In the genomic region with DNA sequence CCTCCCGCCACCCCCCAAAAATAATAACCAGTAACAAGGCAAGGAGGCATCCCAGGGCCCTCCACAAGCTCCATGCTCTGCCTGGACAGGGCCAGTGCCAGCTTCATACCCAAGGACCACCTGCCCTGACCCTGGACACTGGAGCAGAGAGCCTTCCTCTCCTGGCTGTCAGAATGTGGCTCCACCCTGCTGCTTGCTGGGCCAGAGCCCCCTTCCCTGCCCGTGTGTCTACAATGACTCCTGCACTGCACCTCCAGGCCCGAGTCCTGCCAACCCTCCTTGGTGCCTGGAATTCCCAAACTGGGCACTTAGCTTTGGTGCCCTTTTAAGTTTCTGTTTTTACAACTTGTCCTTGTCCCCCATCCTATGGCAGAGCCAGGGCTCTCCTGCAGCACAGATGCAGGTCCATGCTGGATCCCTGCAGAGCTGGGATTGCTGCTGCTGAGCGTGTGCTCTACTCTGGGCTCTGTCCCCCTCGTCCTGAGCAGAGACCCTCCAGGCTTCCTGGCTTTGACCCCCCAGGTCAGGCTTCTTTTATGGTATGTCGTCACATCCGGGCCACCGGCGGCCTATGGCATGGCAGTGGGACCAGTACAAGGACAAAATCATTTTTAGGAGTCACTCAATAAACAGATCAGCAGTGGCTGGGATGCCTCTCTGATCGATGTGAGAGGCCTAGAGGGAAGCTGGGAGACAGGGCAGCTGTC, we compare ENCODE assay signal across 3 cellular contexts.
A peak's percentile ranks its signal among the peaks of the same experiment; 100 is the strongest.
TF ChIP-seq lines count a peak whose summit lies in the region.

No MANE protein-coding gene starts in this region.

TF ChIP-seq in SK-N-SH, 30 proteins besides CTCF, POLR2A, EP300 and RAD21:
- TF ChIP-seq, protein P1, sequence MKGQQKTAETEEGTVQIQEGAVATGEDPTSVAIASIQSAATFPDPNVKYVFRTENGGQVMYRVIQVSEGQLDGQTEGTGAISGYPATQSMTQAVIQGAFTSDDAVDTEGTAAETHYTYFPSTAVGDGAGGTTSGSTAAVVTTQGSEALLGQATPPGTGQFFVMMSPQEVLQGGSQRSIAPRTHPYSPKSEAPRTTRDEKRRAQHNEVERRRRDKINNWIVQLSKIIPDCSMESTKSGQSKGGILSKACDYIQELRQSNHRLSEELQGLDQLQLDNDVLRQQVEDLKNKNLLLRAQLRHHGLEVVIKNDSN (IDR thresholded peaks at IDR 0.05; ENCODE audit: borderline replicate concordance, low read depth) = no peak
- TF ChIP-seq SIN3A (IDR thresholded peaks at IDR 0.05; ENCODE audit: borderline replicate concordance, low read depth, low read length) (no peak), MEF2A (IDR thresholded peaks at IDR 0.05; ENCODE audit: borderline replicate concordance, low read depth) (no peak), RXRA (IDR thresholded peaks at IDR 0.05; ENCODE audit: borderline replicate concordance, low read depth) (no peak), GATA2 (CRISPR knock-in tag; IDR thresholded peaks at IDR 0.05) (no peak), ELF1 (IDR thresholded peaks at IDR 0.05) (no peak), TAF1 (IDR thresholded peaks at IDR 0.05; ENCODE audit: borderline replicate concordance, low read depth, low read length) (no peak), RCOR1 (IDR thresholded peaks at IDR 0.05; ENCODE audit: low read length) (no peak), NFIC (IDR thresholded peaks at IDR 0.05; ENCODE audit: borderline replicate concordance) (no peak), FOXJ3 (CRISPR knock-in tag; IDR thresholded peaks at IDR 0.05) (no peak), POLR2AphosphoS5 (IDR thresholded peaks at IDR 0.05; ENCODE audit: low read depth, low read length) (no peak), FOSL2 (IDR thresholded peaks at IDR 0.05; ENCODE audit: borderline replicate concordance, low read depth) (no peak), YY1 (IDR thresholded peaks at IDR 0.05; ENCODE audit: low read depth) (no peak), FOXM1 (IDR thresholded peaks at IDR 0.05; ENCODE audit: low read depth) (no peak), TEAD4 (IDR thresholded peaks at IDR 0.05; ENCODE audit: borderline replicate concordance, insufficient read depth) (no peak)
- TF ChIP-seq, protein P2, sequence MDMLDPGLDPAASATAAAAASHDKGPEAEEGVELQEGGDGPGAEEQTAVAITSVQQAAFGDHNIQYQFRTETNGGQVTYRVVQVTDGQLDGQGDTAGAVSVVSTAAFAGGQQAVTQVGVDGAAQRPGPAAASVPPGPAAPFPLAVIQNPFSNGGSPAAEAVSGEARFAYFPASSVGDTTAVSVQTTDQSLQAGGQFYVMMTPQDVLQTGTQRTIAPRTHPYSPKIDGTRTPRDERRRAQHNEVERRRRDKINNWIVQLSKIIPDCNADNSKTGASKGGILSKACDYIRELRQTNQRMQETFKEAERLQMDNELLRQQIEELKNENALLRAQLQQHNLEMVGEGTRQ (IDR thresholded peaks at IDR 0.05; ENCODE audit: borderline replicate concordance, low read depth, low read length) = no peak
- TF ChIP-seq, protein P3, sequence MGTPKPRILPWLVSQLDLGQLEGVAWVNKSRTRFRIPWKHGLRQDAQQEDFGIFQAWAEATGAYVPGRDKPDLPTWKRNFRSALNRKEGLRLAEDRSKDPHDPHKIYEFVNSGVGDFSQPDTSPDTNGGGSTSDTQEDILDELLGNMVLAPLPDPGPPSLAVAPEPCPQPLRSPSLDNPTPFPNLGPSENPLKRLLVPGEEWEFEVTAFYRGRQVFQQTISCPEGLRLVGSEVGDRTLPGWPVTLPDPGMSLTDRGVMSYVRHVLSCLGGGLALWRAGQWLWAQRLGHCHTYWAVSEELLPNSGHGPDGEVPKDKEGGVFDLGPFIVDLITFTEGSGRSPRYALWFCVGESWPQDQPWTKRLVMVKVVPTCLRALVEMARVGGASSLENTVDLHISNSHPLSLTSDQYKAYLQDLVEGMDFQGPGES (IDR thresholded peaks at IDR 0.05; ENCODE audit: low read depth, low read length) = no peak

TF ChIP-seq in SK-N-SH treated with all-trans-retinoic acid at 6 μM for 48 hours, 23 proteins besides CTCF, POLR2A, EP300 and RAD21 (continues in another document):
- no peak for TF ChIP-seq ISL1 (CRISPR knock-in tag; IDR thresholded peaks at IDR 0.05)
- no peak for TF ChIP-seq ZFP30 (CRISPR knock-in tag; IDR thresholded peaks at IDR 0.05)
- no peak for TF ChIP-seq ESRRG (CRISPR knock-in tag; IDR thresholded peaks at IDR 0.05)
- no peak for TF ChIP-seq CSDC2 (CRISPR knock-in tag; IDR thresholded peaks at IDR 0.05)
- TF ChIP-seq SNAI2 (CRISPR knock-in tag; IDR thresholded peaks at IDR 0.05) = no peak
- TF ChIP-seq, protein P4, sequence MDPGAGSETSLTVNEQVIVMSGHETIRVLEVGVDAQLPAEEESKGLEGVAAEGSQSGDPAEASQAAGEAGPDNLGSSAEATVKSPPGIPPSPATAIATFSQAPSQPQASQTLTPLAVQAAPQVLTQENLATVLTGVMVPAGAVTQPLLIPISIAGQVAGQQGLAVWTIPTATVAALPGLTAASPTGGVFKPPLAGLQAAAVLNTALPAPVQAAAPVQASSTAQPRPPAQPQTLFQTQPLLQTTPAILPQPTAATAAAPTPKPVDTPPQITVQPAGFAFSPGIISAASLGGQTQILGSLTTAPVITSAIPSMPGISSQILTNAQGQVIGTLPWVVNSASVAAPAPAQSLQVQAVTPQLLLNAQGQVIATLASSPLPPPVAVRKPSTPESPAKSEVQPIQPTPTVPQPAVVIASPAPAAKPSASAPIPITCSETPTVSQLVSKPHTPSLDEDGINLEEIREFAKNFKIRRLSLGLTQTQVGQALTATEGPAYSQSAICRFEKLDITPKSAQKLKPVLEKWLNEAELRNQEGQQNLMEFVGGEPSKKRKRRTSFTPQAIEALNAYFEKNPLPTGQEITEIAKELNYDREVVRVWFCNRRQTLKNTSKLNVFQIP (CRISPR knock-in tag; IDR thresholded peaks at IDR 0.05; ENCODE audit: borderline replicate concordance, low read depth) = no peak
- TF ChIP-seq TCF4 (CRISPR knock-in tag; IDR thresholded peaks at IDR 0.05; ENCODE audit: borderline replicate concordance) = no peak
- no peak for TF ChIP-seq ZNF70 (CRISPR knock-in tag; IDR thresholded peaks at IDR 0.05)
- TF ChIP-seq, protein P5, sequence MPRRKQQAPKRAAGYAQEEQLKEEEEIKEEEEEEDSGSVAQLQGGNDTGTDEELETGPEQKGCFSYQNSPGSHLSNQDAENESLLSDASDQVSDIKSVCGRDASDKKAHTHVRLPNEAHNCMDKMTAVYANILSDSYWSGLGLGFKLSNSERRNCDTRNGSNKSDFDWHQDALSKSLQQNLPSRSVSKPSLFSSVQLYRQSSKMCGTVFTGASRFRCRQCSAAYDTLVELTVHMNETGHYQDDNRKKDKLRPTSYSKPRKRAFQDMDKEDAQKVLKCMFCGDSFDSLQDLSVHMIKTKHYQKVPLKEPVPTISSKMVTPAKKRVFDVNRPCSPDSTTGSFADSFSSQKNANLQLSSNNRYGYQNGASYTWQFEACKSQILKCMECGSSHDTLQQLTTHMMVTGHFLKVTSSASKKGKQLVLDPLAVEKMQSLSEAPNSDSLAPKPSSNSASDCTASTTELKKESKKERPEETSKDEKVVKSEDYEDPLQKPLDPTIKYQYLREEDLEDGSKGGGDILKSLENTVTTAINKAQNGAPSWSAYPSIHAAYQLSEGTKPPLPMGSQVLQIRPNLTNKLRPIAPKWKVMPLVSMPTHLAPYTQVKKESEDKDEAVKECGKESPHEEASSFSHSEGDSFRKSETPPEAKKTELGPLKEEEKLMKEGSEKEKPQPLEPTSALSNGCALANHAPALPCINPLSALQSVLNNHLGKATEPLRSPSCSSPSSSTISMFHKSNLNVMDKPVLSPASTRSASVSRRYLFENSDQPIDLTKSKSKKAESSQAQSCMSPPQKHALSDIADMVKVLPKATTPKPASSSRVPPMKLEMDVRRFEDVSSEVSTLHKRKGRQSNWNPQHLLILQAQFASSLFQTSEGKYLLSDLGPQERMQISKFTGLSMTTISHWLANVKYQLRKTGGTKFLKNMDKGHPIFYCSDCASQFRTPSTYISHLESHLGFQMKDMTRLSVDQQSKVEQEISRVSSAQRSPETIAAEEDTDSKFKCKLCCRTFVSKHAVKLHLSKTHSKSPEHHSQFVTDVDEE (CRISPR knock-in tag; IDR thresholded peaks at IDR 0.05) = no peak
- TF ChIP-seq ZNF565 (CRISPR knock-in tag; conservative IDR thresholded peaks at IDR 0.05; ENCODE audit: low read depth) = no peak
- no peak for TF ChIP-seq ZC3H10 (CRISPR knock-in tag; IDR thresholded peaks at IDR 0.05)
- TF ChIP-seq, protein P6, sequence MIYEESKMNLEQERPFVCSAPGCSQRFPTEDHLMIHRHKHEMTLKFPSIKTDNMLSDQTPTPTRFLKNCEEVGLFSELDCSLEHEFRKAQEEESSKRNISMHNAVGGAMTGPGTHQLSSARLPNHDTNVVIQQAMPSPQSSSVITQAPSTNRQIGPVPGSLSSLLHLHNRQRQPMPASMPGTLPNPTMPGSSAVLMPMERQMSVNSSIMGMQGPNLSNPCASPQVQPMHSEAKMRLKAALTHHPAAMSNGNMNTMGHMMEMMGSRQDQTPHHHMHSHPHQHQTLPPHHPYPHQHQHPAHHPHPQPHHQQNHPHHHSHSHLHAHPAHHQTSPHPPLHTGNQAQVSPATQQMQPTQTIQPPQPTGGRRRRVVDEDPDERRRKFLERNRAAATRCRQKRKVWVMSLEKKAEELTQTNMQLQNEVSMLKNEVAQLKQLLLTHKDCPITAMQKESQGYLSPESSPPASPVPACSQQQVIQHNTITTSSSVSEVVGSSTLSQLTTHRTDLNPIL (CRISPR knock-in tag; IDR thresholded peaks at IDR 0.05; ENCODE audit: low read depth) = no peak

TF ChIP-seq in HepG2, 621 proteins besides CTCF, POLR2A, EP300 and RAD21:
- no peak for TF ChIP-seq ZKSCAN8 (CRISPR knock-in tag; IDR thresholded peaks at IDR 0.05; ENCODE audit: borderline replicate concordance)
- peak; percentile 69 for TF ChIP-seq RBM22 (optimal IDR thresholded peaks at IDR 0.05; ENCODE audit: low read length)
- no peak for TF ChIP-seq ARHGAP35 (CRISPR knock-in tag; IDR thresholded peaks at IDR 0.05; ENCODE audit: borderline replicate concordance)
- no peak for TF ChIP-seq ZSCAN20 (CRISPR knock-in tag; IDR thresholded peaks at IDR 0.05; ENCODE audit: borderline replicate concordance)
- TF ChIP-seq ZBTB7B (CRISPR knock-in tag; IDR thresholded peaks at IDR 0.05) = no peak
